In the genomic region with DNA sequence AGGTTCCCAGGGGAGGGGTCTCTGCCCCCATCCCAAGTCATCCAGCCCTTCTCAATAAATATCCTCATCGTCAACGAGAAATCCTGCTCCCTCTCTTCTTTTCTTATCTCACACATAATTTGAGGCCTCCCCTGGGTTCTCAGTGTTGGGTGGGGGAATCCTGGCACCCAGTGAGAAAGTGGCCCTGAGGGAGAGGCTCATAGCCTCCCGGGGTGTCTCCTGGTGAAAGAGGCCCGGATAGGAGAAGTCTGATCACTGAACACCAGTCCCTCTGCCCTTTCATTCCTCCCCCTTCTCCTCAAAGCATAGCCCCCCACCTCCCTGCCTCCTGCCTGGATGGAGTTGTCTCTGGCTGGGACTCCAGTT, we compare ENCODE assay signal across 31 cellular contexts. TPM values are rescaled to one million over a fixed set of nuclear protein-coding genes. Genes with fewer than 3 reads are reported as not detected.
"Had no signal": no experiment of that assay in that cellular context is flagged by ENCODE, and none has a peak within 500 bp of the region (broad histone marks: within the 10 kb centered on the region; RNA-seq: fewer than 3 reads in every experiment).

No MANE protein-coding gene starts in this region.

- H3K4me3 ChIP-seq: esophagus muscularis mucosa, left lung, ovary, psoas muscle, sigmoid colon, thoracic aorta, tibial nerve, upper lobe of left lung had no signal

- H3K4me1 ChIP-seq: esophagus muscularis mucosa, left lung, psoas muscle, sigmoid colon, tibial nerve, upper lobe of left lung had no signal

- H3K9me3 Mint-ChIP-seq: naive thymus-derived CD8-positive, alpha-beta T cell; nephron progenitor cell; stimulated activated effector memory CD8-positive, alpha-beta T cell treated with anti-CD3 and anti-CD28 coated beads, Interleukin-12 subunit alpha, Interleukin-12 subunit beta, amount 100 ng/mL, for 72 hours had no signal

- H3K36me3 ChIP-seq: esophagus muscularis mucosa, left lung, ovary, sigmoid colon, thoracic aorta, tibial nerve, upper lobe of left lung had no signal

- ATAC-seq: left lung; naive thymus-derived CD8-positive, alpha-beta T cell; psoas muscle; right cardiac atrium; stimulated activated effector memory CD8-positive, alpha-beta T cell treated with anti-CD3 and anti-CD28 coated beads, Interleukin-12 subunit alpha, Interleukin-12 subunit beta, amount 100 ng/mL, for 72 hours; stimulated activated naive CD8-positive, alpha-beta T cell treated with anti-CD3 and anti-CD28 coated beads, Interleukin-15, Interleukin-2, amounts not matched to agents 100 U/mL and 50 U/mL, for 24 hours had no signal

- H3K4me3 Mint-ChIP-seq: naive thymus-derived CD8-positive, alpha-beta T cell; nephron progenitor cell; stimulated activated effector memory CD8-positive, alpha-beta T cell treated with anti-CD3 and anti-CD28 coated beads, Interleukin-12 subunit alpha, Interleukin-12 subunit beta, amount 100 ng/mL, for 72 hours had no signal

- H3K27me3 ChIP-seq: ovary, sigmoid colon, tibial nerve, upper lobe of left lung had no signal

- FAIRE-seq: endothelial cell of umbilical vein, keratinocyte had no signal

- DNase-seq: cerebellar nuclear complex; cortex of kidney; effector CD8-positive, alpha-beta T cell; foreskin melanocyte; hypothalamus; mesendoderm; midbrain; naive thymus-derived CD8-positive, alpha-beta T cell; nephron progenitor cell; nucleus accumbens; ovary; psoas muscle; sigmoid colon; stimulated activated CD4-positive, alpha-beta T cell treated with anti-CD3 and anti-CD28 coated beads, Interleukin-2, amount 100 ng/mL, for 24 hours; stimulated activated CD4-positive, alpha-beta T cell treated with anti-CD3 and anti-CD28 coated beads, Interleukin-4, amount 100 ng/mL, for 24 hours; stimulated activated naive CD8-positive, alpha-beta T cell treated with anti-CD3 and anti-CD28 coated beads, Interleukin-15, Interleukin-2, amounts not matched to agents 100 U/mL and 50 U/mL, for 24 hours had no signal

- H3K9me3 ChIP-seq: esophagus muscularis mucosa, left lung, ovary, psoas muscle, sigmoid colon, thoracic aorta, tibial nerve, upper lobe of left lung had no signal

- H3K27ac ChIP-seq: esophagus muscularis mucosa, left lung, ovary, psoas muscle, sigmoid colon, thoracic aorta, tibial nerve, upper lobe of left lung had no signal

- H3K27ac Mint-ChIP-seq: naive thymus-derived CD8-positive, alpha-beta T cell; nephron progenitor cell had no signal

RNA-seq across cellular contexts. Expression of a gene that starts 35.3 kb away (rescaled TPM):
- total RNA-seq: endothelial cell of umbilical vein, epithelial cell of proximal tubule, fibroblast of lung, lower leg skin, lung microvascular endothelial cell, renal cortical epithelial cell, skeletal muscle tissue had no signal
- polyA plus RNA-seq: endothelial cell of umbilical vein, fibroblast of lung, keratinocyte, right cardiac atrium had no signal
